ENCODE assay signal across 8 cellular contexts in the genomic region with DNA sequence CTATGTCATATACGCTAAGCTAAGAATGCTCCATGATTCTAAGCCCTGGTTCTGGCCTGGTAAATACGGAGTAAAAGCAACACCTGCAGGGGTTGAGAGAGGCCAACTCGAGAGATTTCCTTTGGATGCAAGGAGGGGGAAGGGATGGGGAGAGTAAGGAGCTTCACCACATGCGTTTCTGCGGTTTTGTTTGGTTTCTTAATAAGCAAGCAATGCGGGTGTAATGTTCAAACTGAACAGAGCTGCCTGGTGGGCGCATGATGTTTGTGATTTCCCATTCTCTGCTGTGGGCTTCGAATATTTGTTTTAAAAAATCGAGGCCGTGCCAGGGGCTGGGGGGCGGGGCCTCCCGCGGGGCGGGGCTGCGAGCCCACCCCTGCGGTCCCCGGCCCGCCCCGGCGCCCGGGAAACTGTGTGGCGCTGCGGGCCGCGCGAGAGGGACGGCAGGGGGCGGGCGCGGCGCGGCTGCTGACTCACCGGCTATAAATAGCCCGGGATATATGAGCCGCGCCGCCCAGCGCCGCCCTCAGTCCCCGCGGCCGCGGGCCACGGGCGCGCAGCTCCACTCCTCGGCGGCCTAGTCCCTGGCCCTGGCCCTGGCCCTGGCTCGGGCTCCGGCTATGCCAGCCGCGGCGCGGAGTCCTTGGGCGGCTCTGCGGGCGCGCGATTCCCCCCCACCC. TPM values are rescaled to one million over a fixed set of nuclear protein-coding genes. Genes with fewer than 3 reads are reported as not detected.
DNase-seq lines count a peak whose midpoint lies in the region; ATAC-seq, FAIRE-seq and TF ChIP-seq lines count a peak whose summit lies in the region.

No MANE protein-coding gene starts in this region.

- TF ChIP-seq CTCF in activated B cell treated with CpG ODN at 0.5 μM for 24 hours (IDR thresholded peaks at IDR 0.05) (no peak), spleen (IDR thresholded peaks at IDR 0.05 in 8 of 11, conservative IDR thresholded peaks at IDR 0.05 in 3 of 11) (peak in 8 of 11 experiments; percentile 14 to 80 (median 68))

- peak; percentile 98 for TF ChIP-seq POLR2A in GM12891 (IDR thresholded peaks at IDR 0.05; ENCODE audit: low read depth, low read length)
- TF ChIP-seq POLR2A in spleen (IDR thresholded peaks at IDR 0.05): peak; percentile 97 to 100 (median 100)

- peak; percentile 91 for DNase-seq in GM12891 (ENCODE audit: insufficient read length, low spot score)
- peak; percentile 76 for DNase-seq in NCI-H2171 treated with DMSO at 0.1 percent for 48 hours (lab: John Stamatoyannopoulos, UW)
- DNase-seq in activated B cell treated with CpG ODN at 0.5 μM for 24 hours: peak; percentile 94
- DNase-seq in caudate nucleus (lab: John Stamatoyannopoulos, UW): peak in 59 of 61 donors; percentile 17 to 90 (median 78)
- peak; percentile 92 for DNase-seq in islet precursor cell
- peak; percentile 96 for DNase-seq in spleen

- POLR2A ChIA-PET in activated B cell treated with CpG ODN at 0.5 μM for 24 hours (lab: Charles Lee): interaction anchor here (0.6 to 7.3 kb wide), 28 partner anchors 10 to 1323 kb away, joined by 3 to 152 read pairs (median 4); partner anchors contain the start of genes CCDC9, INAFM1, SAE1 and TMEM160

- peaks cover 0 to 14% (median 0%) of the 10 kb centered on the region in 7 donors for H3K27me3 ChIP-seq in spleen (replicated peaks in 1 of 7)

- peaks cover 3 to 34% (median 12%) of the 10 kb centered on the region in 6 donors for H3K36me3 ChIP-seq in spleen

- peak; percentile 31 for ATAC-seq in HG02973 (IDR thresholded peaks at IDR 0.05; ENCODE audit: unreplicated experiment)
- peak; percentile 61 for ATAC-seq in activated B cell treated with CpG ODN at 0.5 μM for 24 hours (ENCODE audit: low read depth)
- ATAC-seq in HG02884 (IDR thresholded peaks at IDR 0.05; ENCODE audit: unreplicated experiment): no peak

- no peaks in the 10 kb centered on the region for H3K9me3 ChIP-seq in spleen

- H3K4me1 ChIP-seq in spleen: peaks cover 17 to 58% (median 49%) of the 10 kb centered on the region in 6 donors

- no peaks in the 10 kb centered on the region for H3K27me3 Mint-ChIP-seq in activated B cell treated with CpG ODN at 0.5 μM for 24 hours

- WGBS in spleen, 5 donors: 3 to 5% (median 3%) methylated on average over 25 to 59 of the region's 59 CpGs

- peak overlapping the region; percentile 23 to 99 (median 70) for H3K4me3 ChIP-seq in spleen

- intact Hi-C loops in activated B cell treated with CpG ODN at 0.5 μM for 24 hours (cut with micrococcal nuclease) (loop anchor here (1.0 to 10.0 kb wide), 7 partner anchors 16 to 441 kb away; partner anchors contain the start of genes ARHGAP35, CCDC9, INAFM1 and SLC1A5), spleen (cut with DNase I; ENCODE audit: low total_unique reads) (no loop called here)

- H3K9me3 Mint-ChIP-seq in activated B cell treated with CpG ODN at 0.5 μM for 24 hours: no peaks in the 10 kb centered on the region

- peak; percentile 90 for FAIRE-seq in GM12891 (lab: Jason Lieb, UNC)

- peak overlapping the region; percentile 94 for H3K27ac ChIP-seq in caudate nucleus (ENCODE audit: low read depth, low read length)
- H3K27ac ChIP-seq in spleen: peak overlapping the region; percentile 91 to 99 (median 98)

- CTCF ChIA-PET in activated B cell treated with CpG ODN at 0.5 μM for 24 hours (lab: Charles Lee): interaction anchor here (0.7 to 4.9 kb wide), 6 partner anchors 10 to 99 kb away, joined by 3 to 51 read pairs (median 4); partner anchors contain the start of gene CCDC9

- H3K4me1 Mint-ChIP-seq in activated B cell treated with CpG ODN at 0.5 μM for 24 hours: peaks cover 16% of the 10 kb centered on the region

- H3K36me3 Mint-ChIP-seq in activated B cell treated with CpG ODN at 0.5 μM for 24 hours (ENCODE audit: low read depth): no peaks in the 10 kb centered on the region

- H3K4me3 Mint-ChIP-seq in activated B cell treated with CpG ODN at 0.5 μM for 24 hours: peak overlapping the region; percentile 85

- peak overlapping the region; percentile 89 for H3K27ac Mint-ChIP-seq in activated B cell treated with CpG ODN at 0.5 μM for 24 hours

TF ChIP-seq in GM12891, 5 proteins besides CTCF, POLR2A, EP300 and RAD21:
- TF ChIP-seq SPI1 (IDR thresholded peaks at IDR 0.05; ENCODE audit: low read depth, low read length) (no peak), POLR2AphosphoS5 (IDR thresholded peaks at IDR 0.05; ENCODE audit: low read depth, low read length) (peak; percentile 98), TAF1 (IDR thresholded peaks at IDR 0.05; ENCODE audit: low read depth, low read length) (peak; percentile 90), POU2F2 (IDR thresholded peaks at IDR 0.05; ENCODE audit: low read depth, low read length) (peak; percentile 84)
TF ChIP-seq in GM12891: peak in this region for 3.

RNA-seq across cellular contexts. Expression of gene BBC3, which starts 5.1 kb away (rescaled TPM):
- polyA plus RNA-seq in GM12891 (2012; ENCODE audit: low read depth, missing spikeins): 10.9 TPM
- 7.0 and 11.5 TPM in 2 replicates for total RNA-seq in activated B cell treated with CpG ODN at 0.5 μM for 24 hours
- 10 to 100 TPM in 6 of 7 donors, 1 to 10 TPM in 1; 6.3 to 17.0 (median 11.3) TPM for total RNA-seq in spleen
- polyA plus RNA-seq in spleen: 10 to 100 TPM in 1 of 3 donors, 1 to 10 TPM in 2; 7.1 to 12.6 (median 9.5) TPM

RNA-seq across cellular contexts. Expression of gene CCDC9, which starts 30.4 kb away (rescaled TPM):
- 10.3 TPM for polyA plus RNA-seq in GM12891 (2012; ENCODE audit: low read depth, missing spikeins)
- total RNA-seq in activated B cell treated with CpG ODN at 0.5 μM for 24 hours: 43.7 and 47.1 TPM in 2 replicates
- 10 to 100 TPM; 13.0 to 43.0 (median 32.6) TPM for total RNA-seq in spleen
- 10 to 100 TPM; 11.0 to 38.7 (median 15.9) TPM for polyA plus RNA-seq in spleen

RNA-seq across cellular contexts. Expression of gene INAFM1, which starts 48.8 kb away (rescaled TPM):
- 2.5 TPM for polyA plus RNA-seq in GM12891 (2012; ENCODE audit: low read depth, missing spikeins)
- total RNA-seq in activated B cell treated with CpG ODN at 0.5 μM for 24 hours (9.8 and 11.8 TPM in 2 replicates), spleen (10 to 100 TPM in 4 of 7 donors, 1 to 10 TPM in 3; 3.9 to 19.8 (median 13.8) TPM)
- polyA plus RNA-seq in spleen: 10 to 100 TPM in 2 of 3 donors, 1 to 10 TPM in 1; 8.1 to 12.9 (median 11.3) TPM
